20 cellular contexts compared by ENCODE assay signal in the genomic region with DNA sequence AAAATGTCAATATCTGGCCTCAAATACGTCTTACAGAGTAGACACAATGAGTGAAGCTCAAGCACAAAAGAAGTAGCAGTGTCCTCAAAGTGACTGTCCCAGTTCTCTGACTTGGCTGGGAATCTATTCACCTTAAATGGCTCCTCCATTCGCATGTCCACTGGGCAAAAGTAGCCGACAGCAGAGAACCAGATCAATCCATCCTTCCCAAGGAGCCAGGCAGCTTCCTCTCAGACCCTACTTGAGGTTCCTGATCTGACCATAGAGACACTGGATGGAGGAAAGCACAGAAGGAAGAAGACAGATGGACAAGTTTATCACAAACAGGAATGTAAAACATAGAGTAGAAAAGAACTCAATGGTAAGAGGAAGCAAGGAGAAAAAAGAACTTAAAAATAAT. TPM values are rescaled to one million over a fixed set of nuclear protein-coding genes. Genes with fewer than 3 reads are reported as not detected.
A peak's percentile ranks its signal among the peaks of the same experiment; 100 is the strongest.
DNase-seq lines count a peak whose midpoint lies in the region; ATAC-seq and TF ChIP-seq lines count a peak whose summit lies in the region.
"Had no signal": no experiment of that assay in that cellular context is flagged by ENCODE, and none has a peak within 500 bp of the region (broad histone marks: within the 10 kb centered on the region; RNA-seq: fewer than 3 reads in every experiment).

No MANE protein-coding gene starts in this region.

- DNase-seq in Right ventricle myocardium superior, result no peak
- no peak for DNase-seq in cardiac septum (ENCODE audit: low spot score)
- DNase-seq in HL-60 (ENCODE audit: low read depth in 1 of 2, low spot score in 1 of 2), result no peak
- no peak for DNase-seq in chondrocyte (ENCODE audit: low spot score)
- DNase-seq in transverse colon, result no peak
- no peak for DNase-seq in DMS53 (lab: John Stamatoyannopoulos, UW)
- DNase-seq: ACHN, cerebellar nuclear complex, heart left ventricle, left cardiac atrium, mesendoderm, naive B cell, NCI-H1092 treated with DMSO at 0.1 percent for 48 hours, NCI-H2081 treated with DMSO at 0.1 percent for 48 hours, NCI-H345, T1000, upper lobe of right lung had no signal

- no peaks in the 10 kb centered on the region for H3K9me3 ChIP-seq in transverse colon
- H3K9me3 ChIP-seq: upper lobe of right lung had no signal

- intact Hi-C loops in Right ventricle myocardium superior (cut with DNase I) (loop anchor here (10.0 kb wide), 1 partner anchor 88 kb away; no protein-coding TSS in a partner anchor), cardiac septum (cut with DNase I) (loop anchor here (5.0 to 10.0 kb wide), 2 partner anchors 52 to 61 kb away; a partner anchor contains a TSS), transverse colon (cut with DNase I; ENCODE audit: low total_unique reads) (no loop called here)

- no peak for TF ChIP-seq EP300 in transverse colon (IDR thresholded peaks at IDR 0.05; ENCODE audit: low read depth)

- TF ChIP-seq POLR2A in transverse colon (IDR thresholded peaks at IDR 0.05), result no peak

- WGBS in transverse colon (ENCODE audit: low coverage in 1 of 2), 2 donors, result 40 to 69% methylated on average over 1 to 3 of the region's 3 CpGs

- in situ Hi-C loops in transverse colon (cut with MboI; ENCODE audit: low pct_ligation_motif_present in 1 of 4, low pct_unique_long_range_greater_than_20kb in 1 of 4, low sequenced_read_pairs in 3 of 4), result no loop called here

- H3K27ac ChIP-seq in HL-60 (replicated peaks) (peak overlapping the region; percentile 13), transverse colon (peak overlapping the region in 3 of 4 donors; percentile 4 to 41 (median 34))
- H3K27ac ChIP-seq: skin epidermis, upper lobe of right lung had no signal

- peaks cover 14 to 57% (median 42%) of the 10 kb centered on the region in 4 donors for H3K4me1 ChIP-seq in transverse colon

- peaks cover 74% of the 10 kb centered on the region for H3K4me1 Mint-ChIP-seq in chondrocyte (ENCODE audit: low read depth)

- H3K4me3 ChIP-seq in HL-60 (replicated peaks; ENCODE audit: insufficient read depth, low read length) (no peak overlapping the region), transverse colon (no peak overlapping the region)
- H3K4me3 ChIP-seq: heart left ventricle, skin epidermis, upper lobe of right lung had no signal

- no peak overlapping the region for H3K4me3 Mint-ChIP-seq in chondrocyte (ENCODE audit: unreplicated experiment)
- H3K4me3 Mint-ChIP-seq: naive B cell had no signal

- no peaks in the 10 kb centered on the region for H3K9me3 Mint-ChIP-seq in chondrocyte (ENCODE audit: low read depth)

- H3K36me3 ChIP-seq in transverse colon, result no peaks in the 10 kb centered on the region
- H3K36me3 ChIP-seq: heart left ventricle, upper lobe of right lung had no signal

- H3K36me3 Mint-ChIP-seq in chondrocyte (ENCODE audit: low read depth), result peaks cover 2% of the 10 kb centered on the region

- TF ChIP-seq CTCF in HL-60 (IDR thresholded peaks at IDR 0.05; ENCODE audit: insufficient read depth, low read length), result no peak
- no peak for TF ChIP-seq CTCF in chondrocyte (IDR thresholded peaks at IDR 0.05)
- no peak for TF ChIP-seq CTCF in transverse colon (IDR thresholded peaks at IDR 0.05)

- peak; percentile 12 for ATAC-seq in Right ventricle myocardium superior (ENCODE audit: poor library complexity)
- no peak for ATAC-seq in GM21619 (IDR thresholded peaks at IDR 0.05; ENCODE audit: unreplicated experiment)
- ATAC-seq in GM18870 (IDR thresholded peaks at IDR 0.05; ENCODE audit: unreplicated experiment), result no peak
- ATAC-seq: left cardiac atrium, upper lobe of right lung had no signal

- no peaks in the 10 kb centered on the region for H3K27me3 ChIP-seq in HL-60 (ENCODE audit: insufficient read depth, poor library complexity, severe bottlenecking)
- H3K27me3 ChIP-seq in transverse colon, result no peaks in the 10 kb centered on the region
- H3K27me3 ChIP-seq: heart left ventricle, upper lobe of right lung had no signal

- H3K27ac Mint-ChIP-seq in chondrocyte (ENCODE audit: unreplicated experiment), result peak overlapping the region; percentile 73

- H3K27me3 Mint-ChIP-seq in chondrocyte (ENCODE audit: low read depth), result no peaks in the 10 kb centered on the region
- H3K27me3 Mint-ChIP-seq: naive B cell had no signal

RNA-seq across cellular contexts. Expression of a gene that starts 53.5 kb away (rescaled TPM):
- 22.3 TPM for total RNA-seq in Right ventricle myocardium superior
- 12.4 TPM for total RNA-seq in cardiac septum
- total RNA-seq in chondrocyte, result 161 to 162 TPM (median 162 TPM) in 3 replicates
- total RNA-seq in transverse colon, result 10 to 100 TPM; 12.9 to 32.7 (median 21.6) TPM
